Comparison of ENCODE assay signal across 21 cellular contexts in the genomic region with DNA sequence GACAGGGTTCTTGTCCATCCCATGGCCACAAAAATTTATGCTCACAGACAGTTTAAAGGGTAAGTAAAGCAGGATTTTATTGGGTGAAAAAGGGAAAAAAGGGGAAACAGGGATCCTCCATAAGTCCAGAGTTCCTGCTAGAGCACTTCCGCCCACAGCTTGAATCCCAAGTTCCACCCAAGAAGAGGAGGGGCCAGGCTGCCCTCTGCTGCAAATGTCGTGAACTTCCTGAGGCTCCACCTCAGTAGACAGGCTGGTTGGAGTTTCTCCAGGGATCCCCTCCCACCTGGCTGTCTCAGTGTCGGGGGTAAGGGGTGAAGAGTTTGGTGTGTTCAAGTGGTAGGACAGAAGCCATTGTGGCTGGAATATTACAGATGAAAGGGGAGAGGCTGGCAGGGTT.
DNase-seq lines count a peak whose midpoint lies in the region; ATAC-seq and TF ChIP-seq lines count a peak whose summit lies in the region.
"Had no signal": no experiment of that assay in that cellular context is flagged by ENCODE, and none has a peak within 500 bp of the region (broad histone marks: within the 10 kb centered on the region; RNA-seq: fewer than 3 reads in every experiment).

No MANE protein-coding gene starts in this region.

- DNase-seq in DMS 273 (lab: John Stamatoyannopoulos, UW; ENCODE audit: unreplicated experiment) (peak; percentile 83), GM23338 (ENCODE audit: low spot score) (peak; percentile 17), nephron progenitor cell (peak; percentile 6), NCI-H128 (lab: John Stamatoyannopoulos, UW; ENCODE audit: unreplicated experiment) (no peak), HK-2 (ENCODE audit: unreplicated experiment) (no peak)
- DNase-seq: activated CD4-positive, alpha-beta T cell treated with anti-CD3 and anti-CD28 coated beads for 36 hours; CD4-positive, alpha-beta memory T cell; effector CD4-positive, alpha-beta T cell; NCI-H2227 treated with DMSO at 0.1 percent for 48 hours; stimulated activated CD4-positive, alpha-beta T cell treated with anti-CD3 and anti-CD28 coated beads, Interleukin-4, amount 100 ng/mL, for 24 hours; stimulated activated naive CD8-positive, alpha-beta T cell treated with anti-CD3 and anti-CD28 coated beads, Interleukin-15, amount 100 ng/mL, for 72 hours; SW 1271; trophoblast cell had no signal

- H3K9me3 Mint-ChIP-seq in GM23338 (peaks cover 3% of the 10 kb centered on the region; the same call in 2 of the 3 replicates), nephron progenitor cell (no peaks in the 10 kb centered on the region)
- H3K9me3 Mint-ChIP-seq: stimulated activated naive CD8-positive, alpha-beta T cell treated with anti-CD3 and anti-CD28 coated beads, Interleukin-15, amount 100 ng/mL, for 72 hours had no signal

- TF ChIP-seq CTCF in GM23338 (conservative IDR thresholded peaks at IDR 0.05; ENCODE audit: low read depth in 2 of 2) (peak; percentile 26 to 49; a peak in 3 of 4 replicates), WI38 (IDR thresholded peaks at IDR 0.05; ENCODE audit: low read depth, low read length) (peak; percentile 24; the same call in 1 of the 2 replicates), nephron progenitor cell (IDR thresholded peaks at IDR 0.05) (no peak)

- H3K27me3 Mint-ChIP-seq in GM23338 (ENCODE audit: insufficient read depth, low read depth, poor library complexity) (no peaks in the 10 kb centered on the region), nephron progenitor cell (ENCODE audit: low read depth, poor library complexity) (peaks cover 5% of the 10 kb centered on the region)
- H3K27me3 Mint-ChIP-seq: stimulated activated naive CD8-positive, alpha-beta T cell treated with anti-CD3 and anti-CD28 coated beads, Interleukin-15, amount 100 ng/mL, for 72 hours had no signal

- peak; percentile 38; the same call in 1 of the 3 replicates for ATAC-seq in GM23338
- ATAC-seq in GM19467 (IDR thresholded peaks at IDR 0.05; ENCODE audit: unreplicated experiment): no peak
- ATAC-seq in HG02763 (IDR thresholded peaks at IDR 0.05; ENCODE audit: unreplicated experiment): no peak
- ATAC-seq: activated CD4-positive, alpha-beta T cell treated with anti-CD3 and anti-CD28 coated beads for 36 hours; activated naive CD4-positive, alpha-beta T cell treated with anti-CD3 and anti-CD28 coated beads, Interleukin-2, amount 50 U/mL, for 72 hours; K562; mucosa of descending colon; stimulated activated naive CD8-positive, alpha-beta T cell treated with anti-CD3 and anti-CD28 coated beads, Interleukin-15, amount 100 ng/mL, for 72 hours had no signal

- no peak overlapping the region for H2AFZ ChIP-seq in GM23338

- no peak overlapping the region for H3K4me2 ChIP-seq in GM23338

- H3K36me3 Mint-ChIP-seq in GM23338 (ENCODE audit: low read depth): peaks cover 3% of the 10 kb centered on the region; the same call in 1 of the 3 replicates
- no peaks in the 10 kb centered on the region for H3K36me3 Mint-ChIP-seq in nephron progenitor cell (ENCODE audit: low read depth)
- H3K36me3 Mint-ChIP-seq: activated naive CD4-positive, alpha-beta T cell treated with anti-CD3 and anti-CD28 coated beads, Interleukin-2, amount 50 U/mL, for 72 hours; CD4-positive, alpha-beta memory T cell had no signal

- H3K27me3 ChIP-seq in GM23338 (ENCODE audit: insufficient read depth): no peaks in the 10 kb centered on the region
- H3K27me3 ChIP-seq: esophagus muscularis mucosa had no signal

- H3K9me2 ChIP-seq in GM23338 (ENCODE audit: insufficient read depth): 0 out of 2 replicates have a peak, but pooled peaks cover 2% of the 10 kb centered on the region

- no peaks in the 10 kb centered on the region for H3K79me2 ChIP-seq in GM23338 (replicated peaks; ENCODE audit: insufficient read depth)

- H3F3A ChIP-seq in GM23338 (replicated peaks; ENCODE audit: low read depth): no peaks in the 10 kb centered on the region

- H3K4me3 Mint-ChIP-seq in GM23338: no peak overlapping the region
- H3K4me3 Mint-ChIP-seq in nephron progenitor cell: no peak overlapping the region
- H3K4me3 Mint-ChIP-seq: activated CD4-positive, alpha-beta T cell treated with anti-CD3 and anti-CD28 coated beads for 36 hours; stimulated activated naive CD8-positive, alpha-beta T cell treated with anti-CD3 and anti-CD28 coated beads, Interleukin-15, amount 100 ng/mL, for 72 hours had no signal

- H3K36me3 ChIP-seq in GM23338 (ENCODE audit: insufficient read depth): no peaks in the 10 kb centered on the region
- H3K36me3 ChIP-seq: esophagus muscularis mucosa had no signal

- H3K4me3 ChIP-seq in GM23338: no peak overlapping the region
- H3K4me3 ChIP-seq in WI38 (ENCODE audit: low read depth, low read length): no peak overlapping the region
- H3K4me3 ChIP-seq: esophagus muscularis mucosa, K562, mucosa of descending colon had no signal

- H3K4me1 ChIP-seq in GM23338 (ENCODE audit: insufficient read depth): no peaks in the 10 kb centered on the region
- H3K4me1 ChIP-seq: esophagus muscularis mucosa had no signal

- no peak overlapping the region for H3K27ac ChIP-seq in GM23338 (ENCODE audit: low read depth)
- H3K27ac ChIP-seq: esophagus muscularis mucosa, RWPE1 had no signal

- H3K27ac Mint-ChIP-seq in GM23338: no peak overlapping the region; the same call in 1 of the 2 replicates
- peak overlapping the region; percentile 47 for H3K27ac Mint-ChIP-seq in nephron progenitor cell
- H3K27ac Mint-ChIP-seq: activated CD4-positive, alpha-beta T cell treated with anti-CD3 and anti-CD28 coated beads for 36 hours; activated naive CD4-positive, alpha-beta T cell treated with anti-CD3 and anti-CD28 coated beads, Interleukin-2, amount 50 U/mL, for 72 hours; CD4-positive, alpha-beta memory T cell had no signal

- H3K4me1 Mint-ChIP-seq in GM23338: peaks cover 2% of the 10 kb centered on the region; the same call in 1 of the 3 replicates
- peaks cover 15% of the 10 kb centered on the region for H3K4me1 Mint-ChIP-seq in nephron progenitor cell
- H3K4me1 Mint-ChIP-seq: activated CD4-positive, alpha-beta T cell treated with anti-CD3 and anti-CD28 coated beads for 36 hours; CD4-positive, alpha-beta memory T cell; stimulated activated naive CD8-positive, alpha-beta T cell treated with anti-CD3 and anti-CD28 coated beads, Interleukin-15, amount 100 ng/mL, for 72 hours had no signal

- H4K20me1 ChIP-seq in GM23338 (replicated peaks; ENCODE audit: insufficient read depth): no peaks in the 10 kb centered on the region

TF ChIP-seq in GM23338, 12 proteins besides CTCF, POLR2A, EP300 and RAD21 (continues in another document):
- no peak for TF ChIP-seq EZH2 (IDR thresholded peaks at IDR 0.05; ENCODE audit: low read depth, unreplicated experiment)
- no peak for TF ChIP-seq REST (IDR thresholded peaks at IDR 0.05; ENCODE audit: unreplicated experiment)
- TF ChIP-seq ZNF331 (CRISPR knock-in tag; IDR thresholded peaks at IDR 0.05; ENCODE audit: low read depth): no peak
- no peak for TF ChIP-seq ZNF114 (CRISPR knock-in tag; IDR thresholded peaks at IDR 0.05)
- no peak for TF ChIP-seq JUNB (IDR thresholded peaks at IDR 0.05; ENCODE audit: unreplicated experiment)
- TF ChIP-seq ETS1 (IDR thresholded peaks at IDR 0.05): no peak
- no peak for TF ChIP-seq POLR2AphosphoS5 (IDR thresholded peaks at IDR 0.05; ENCODE audit: low read depth)
- TF ChIP-seq CREB1 (CRISPR knock-in tag; IDR thresholded peaks at IDR 0.05; ENCODE audit: low read depth): no peak
- TF ChIP-seq NANOG (IDR thresholded peaks at IDR 0.05; ENCODE audit: borderline replicate concordance): no peak

Comparison
In these comparisons a context has a peak if more than half of its experiments do, and no peak if none do; other contexts are left out.
1. DNase-seq: peak in DMS 273 (single experiment), GM23338 (single experiment) and nephron progenitor cell (single experiment); none in NCI-H128 (single experiment) and HK-2 (single experiment).